31 cellular contexts compared by ENCODE assay signal in the genomic region with DNA sequence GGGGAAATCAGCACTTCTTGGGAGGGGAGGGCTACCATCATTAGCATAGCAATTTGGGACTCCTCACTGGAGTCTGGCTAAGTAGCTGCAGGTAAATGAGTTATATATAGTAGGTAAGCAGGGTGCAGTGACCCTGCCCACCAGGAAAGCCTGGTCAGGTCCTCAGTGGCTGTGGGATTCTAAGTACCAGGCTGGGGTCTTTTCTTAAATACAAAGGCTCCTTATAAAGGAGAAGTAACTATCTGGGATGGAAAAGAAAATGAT.
"Had no signal": no experiment of that assay in that cellular context is flagged by ENCODE, and none has a peak within 500 bp of the region (broad histone marks: within the 10 kb centered on the region; RNA-seq: fewer than 3 reads in every experiment).

No MANE protein-coding gene starts in this region.

- H3K4me3 ChIP-seq: adrenal gland, body of pancreas, breast epithelium had no signal

- DNase-seq: activated B cell treated with CpG ODN at 0.5 μM for 24 hours; activated CD4-positive, alpha-beta memory T cell treated with anti-CD3 and anti-CD28 coated beads for 36 hours; activated CD4-positive, alpha-beta T cell treated with anti-CD3 and anti-CD28 coated beads for 4 hours; activated CD4-positive, alpha-beta T cell treated with anti-CD3 and anti-CD28 coated beads, Interleukin-2, amount 10 ng/mL, durations not matched to agents 24 days and 14 days; activated CD4-positive, alpha-beta T cell treated with anti-CD3 and anti-CD28 coated beads, Interleukin-2, amount 50 U/mL, for 1 hour; activated CD4-positive, alpha-beta T cell treated with anti-CD3 and anti-CD28 coated beads, Interleukin-2, amount 50 U/mL, for 4 hours; activated CD4-positive, CD25-positive, alpha-beta regulatory T cell treated with anti-CD3 and anti-CD28 coated beads, Interleukin-2, amount 50 U/mL, for 72 hours; activated CD8-positive, alpha-beta memory T cell treated with anti-CD3 and anti-CD28 coated beads, Interleukin-2, amount 50 U/mL, for 4 hours; activated CD8-positive, alpha-beta T cell treated with anti-CD3 and anti-CD28 coated beads for 36 hours; activated effector memory CD4-positive, alpha-beta T cell treated with Interleukin-2 at 50 U/mL for 16 hours; activated gamma-delta T cell; activated naive CD4-positive, alpha-beta T cell treated with anti-CD3 and anti-CD28 coated beads for 36 hours; activated naive CD4-positive, alpha-beta T cell treated with anti-CD3 and anti-CD28 coated beads, Interleukin-2, amount 50 U/mL, for 16 hours; activated naive CD8-positive, alpha-beta T cell treated with anti-CD3 and anti-CD28 coated beads for 36 hours; activated T-cell treated with anti-CD3 and anti-CD28 coated beads, Interleukin-2, amount 50 U/mL, for 24 hours; activated T-cell treated with anti-CD3 and anti-CD28 coated beads, Interleukin-2, amount 50 U/mL, for 48 hours; adrenal gland; amniotic stem cell; aorta; body of pancreas; brain microvascular endothelial cell; central memory CD4-positive, alpha-beta T cell; T-helper 1 cell; T-helper 2 cell; T-helper 9 cell; WERI-Rb-1 had no signal

- H3K4me1 ChIP-seq: adrenal gland, body of pancreas, breast epithelium had no signal

- H3K27ac Mint-ChIP-seq: activated B cell treated with CpG ODN at 0.5 μM for 24 hours; activated CD4-positive, alpha-beta memory T cell treated with anti-CD3 and anti-CD28 coated beads for 36 hours; activated CD4-positive, alpha-beta T cell treated with anti-CD3 and anti-CD28 coated beads, Interleukin-2, amount 10 ng/mL, durations not matched to agents 24 days and 14 days; activated CD8-positive, alpha-beta T cell treated with anti-CD3 and anti-CD28 coated beads for 36 hours; activated naive CD4-positive, alpha-beta T cell treated with anti-CD3 and anti-CD28 coated beads for 36 hours; activated naive CD4-positive, alpha-beta T cell treated with anti-CD3 and anti-CD28 coated beads, Interleukin-2, amount 50 U/mL, for 72 hours; activated naive CD8-positive, alpha-beta T cell treated with anti-CD3 and anti-CD28 coated beads for 36 hours; activated T-cell treated with anti-CD3 and anti-CD28 coated beads, Interleukin-2, amount 50 U/mL, for 24 hours; activated T-helper 2 cell treated with anti-CD3 and anti-CD28 coated beads, Interferon-gamma antibody, Interleukin-2, Interleukin-4, amounts not matched to agents 10 μg/mL and 5 μg/mL and 100 μg/mL, durations not matched to agents 14 hours and 24 hours and 36 hours; T-helper 1 cell treated with Interleukin-12 subunit alpha and Interleukin-12 subunit beta and Interleukin-4 antibody, amounts not matched to agents 30 μg/mL and 1 μg/mL, for 36 hours; T-helper 2 cell treated with Interferon-gamma antibody and Interleukin-4, amounts not matched to agents 5 μg/mL and 100 μg/mL, for 36 hours had no signal

- H3K27me3 Mint-ChIP-seq: activated CD4-positive, alpha-beta memory T cell treated with anti-CD3 and anti-CD28 coated beads for 36 hours; activated CD4-positive, alpha-beta T cell treated with anti-CD3 and anti-CD28 coated beads, Interleukin-2, amount 10 ng/mL, durations not matched to agents 24 days and 14 days; activated CD8-positive, alpha-beta T cell treated with anti-CD3 and anti-CD28 coated beads for 36 hours; activated naive CD8-positive, alpha-beta T cell treated with anti-CD3 and anti-CD28 coated beads for 36 hours; activated T-cell treated with anti-CD3 and anti-CD28 coated beads, Interleukin-2, amount 50 U/mL, for 24 hours had no signal

- H3K4me1 Mint-ChIP-seq: activated B cell treated with CpG ODN at 0.5 μM for 24 hours; activated CD4-positive, alpha-beta T cell treated with anti-CD3 and anti-CD28 coated beads, Interleukin-2, amount 10 ng/mL, durations not matched to agents 24 days and 14 days; activated naive CD8-positive, alpha-beta T cell treated with anti-CD3 and anti-CD28 coated beads for 36 hours had no signal

- H3K9me3 Mint-ChIP-seq: activated B cell treated with CpG ODN at 0.5 μM for 24 hours; activated CD4-positive, alpha-beta memory T cell treated with anti-CD3 and anti-CD28 coated beads for 36 hours; activated CD4-positive, alpha-beta T cell treated with anti-CD3 and anti-CD28 coated beads, Interleukin-2, amount 10 ng/mL, durations not matched to agents 24 days and 14 days; activated CD8-positive, alpha-beta T cell treated with anti-CD3 and anti-CD28 coated beads for 36 hours; activated naive CD4-positive, alpha-beta T cell treated with anti-CD3 and anti-CD28 coated beads for 36 hours; activated naive CD4-positive, alpha-beta T cell treated with anti-CD3 and anti-CD28 coated beads, Interleukin-2, amount 50 U/mL, for 72 hours; activated naive CD8-positive, alpha-beta T cell treated with anti-CD3 and anti-CD28 coated beads for 36 hours; activated T-cell treated with anti-CD3 and anti-CD28 coated beads, Interleukin-2, amount 50 U/mL, for 24 hours; activated T-helper 2 cell treated with anti-CD3 and anti-CD28 coated beads, Interferon-gamma antibody, Interleukin-2, Interleukin-4, amounts not matched to agents 10 μg/mL and 5 μg/mL and 100 μg/mL, durations not matched to agents 14 hours and 24 hours and 36 hours; T-helper 1 cell treated with Interleukin-12 subunit alpha and Interleukin-12 subunit beta and Interleukin-4 antibody, amounts not matched to agents 30 μg/mL and 1 μg/mL, for 36 hours; T-helper 2 cell treated with Interferon-gamma antibody and Interleukin-4, amounts not matched to agents 5 μg/mL and 100 μg/mL, for 36 hours had no signal

- H3K4me3 Mint-ChIP-seq: activated B cell treated with CpG ODN at 0.5 μM for 24 hours; activated CD4-positive, alpha-beta memory T cell treated with anti-CD3 and anti-CD28 coated beads for 36 hours; activated CD4-positive, alpha-beta T cell treated with anti-CD3 and anti-CD28 coated beads, Interleukin-2, amount 10 ng/mL, durations not matched to agents 24 days and 14 days; activated CD8-positive, alpha-beta T cell treated with anti-CD3 and anti-CD28 coated beads for 36 hours; activated naive CD4-positive, alpha-beta T cell treated with anti-CD3 and anti-CD28 coated beads for 36 hours; activated naive CD8-positive, alpha-beta T cell treated with anti-CD3 and anti-CD28 coated beads for 36 hours; activated T-cell treated with anti-CD3 and anti-CD28 coated beads, Interleukin-2, amount 50 U/mL, for 24 hours; T-helper 1 cell treated with Interleukin-12 subunit alpha and Interleukin-12 subunit beta and Interleukin-4 antibody, amounts not matched to agents 30 μg/mL and 1 μg/mL, for 36 hours; T-helper 2 cell treated with Interferon-gamma antibody and Interleukin-4, amounts not matched to agents 5 μg/mL and 100 μg/mL, for 36 hours had no signal

- H3K27me3 ChIP-seq: adrenal gland, body of pancreas, brain microvascular endothelial cell, breast epithelium had no signal

- H3K27ac ChIP-seq: adrenal gland, body of pancreas, brain microvascular endothelial cell, breast epithelium, WERI-Rb-1 had no signal

- ATAC-seq: activated CD8-positive, alpha-beta T cell treated with anti-CD3 and anti-CD28 coated beads for 36 hours; activated naive CD4-positive, alpha-beta T cell treated with anti-CD3 and anti-CD28 coated beads, Interleukin-2, amount 50 U/mL, for 72 hours; body of pancreas had no signal

- H3K36me3 ChIP-seq: adrenal gland, brain microvascular endothelial cell, breast epithelium, WERI-Rb-1 had no signal

- H3K36me3 Mint-ChIP-seq: activated CD4-positive, alpha-beta memory T cell treated with anti-CD3 and anti-CD28 coated beads for 36 hours; activated naive CD4-positive, alpha-beta T cell treated with anti-CD3 and anti-CD28 coated beads, Interleukin-2, amount 50 U/mL, for 72 hours; activated naive CD8-positive, alpha-beta T cell treated with anti-CD3 and anti-CD28 coated beads for 36 hours had no signal
